Comparison of ENCODE assay signal across 1 cellular context in genomic region chr1:113804421-113805255, GRCh38.
TF ChIP-seq lines count a peak whose summit lies in the region.

No MANE protein-coding gene starts in this region.

TF ChIP-seq in K562, 482 proteins besides CTCF, POLR2A, EP300 and RAD21 (continued from another document and continues in another):
- no peak for TF ChIP-seq PREB (CRISPR knock-in tag; IDR thresholded peaks at IDR 0.05)
- TF ChIP-seq CEBPZ (IDR thresholded peaks at IDR 0.05; ENCODE audit: borderline replicate concordance, low read depth, low read length): no peak
- TF ChIP-seq PHB (CRISPR knock-in tag; IDR thresholded peaks at IDR 0.05): no peak
- no peak for TF ChIP-seq HMGXB4 (CRISPR knock-in tag; IDR thresholded peaks at IDR 0.05)
- no peak for TF ChIP-seq ZNF124 (CRISPR knock-in tag; IDR thresholded peaks at IDR 0.05)
- TF ChIP-seq FOXA3 (CRISPR knock-in tag; conservative IDR thresholded peaks at IDR 0.05 in 1 of 2, IDR thresholded peaks at IDR 0.05 in 1 of 2): no peak
- TF ChIP-seq KLF16 (IDR thresholded peaks at IDR 0.05): no peak
- no peak for TF ChIP-seq NFE2 (IDR thresholded peaks at IDR 0.05; ENCODE audit: low read depth)
- peak; percentile 69; the same call in 1 of the 2 replicates for TF ChIP-seq PHF21A (IDR thresholded peaks at IDR 0.05; ENCODE audit: borderline replicate concordance, low read depth)
- no peak for TF ChIP-seq ZNF280B (CRISPR knock-in tag; IDR thresholded peaks at IDR 0.05)
- peak; percentile 91 for TF ChIP-seq ARID1B (IDR thresholded peaks at IDR 0.05)
- TF ChIP-seq ZNF668 (CRISPR knock-in tag; IDR thresholded peaks at IDR 0.05): no peak
- TF ChIP-seq TEAD1 (CRISPR knock-in tag; IDR thresholded peaks at IDR 0.05): peak; percentile 6 to 32; a peak in 1 of 4 replicates
- TF ChIP-seq MAX (CRISPR knock-in tag; IDR thresholded peaks at IDR 0.05): no peak
- no peak for TF ChIP-seq HNRNPL (IDR thresholded peaks at IDR 0.05; ENCODE audit: low read depth, low read length)
- TF ChIP-seq MCM5 (IDR thresholded peaks at IDR 0.05; ENCODE audit: low read depth): no peak
- no peak for TF ChIP-seq IRF1 (CRISPR knock-in tag; IDR thresholded peaks at IDR 0.05; ENCODE audit: borderline replicate concordance)
- no peak for TF ChIP-seq ZNF780A (CRISPR knock-in tag; IDR thresholded peaks at IDR 0.05)
- no peak for TF ChIP-seq RERE (CRISPR knock-in tag; IDR thresholded peaks at IDR 0.05; ENCODE audit: borderline replicate concordance)
- no peak for TF ChIP-seq REST (CRISPR knock-in tag; IDR thresholded peaks at IDR 0.05; ENCODE audit: low read depth)
- no peak for TF ChIP-seq ARID2 (IDR thresholded peaks at IDR 0.05)
- TF ChIP-seq ZBTB26 (CRISPR knock-in tag; IDR thresholded peaks at IDR 0.05): no peak
- TF ChIP-seq TAL1 (IDR thresholded peaks at IDR 0.05): no peak
- no peak for TF ChIP-seq ZBTB12 (CRISPR knock-in tag; IDR thresholded peaks at IDR 0.05)
- no peak for TF ChIP-seq FOXK2 (conservative IDR thresholded peaks at IDR 0.05 in 1 of 2, IDR thresholded peaks at IDR 0.05 in 1 of 2; ENCODE audit: low read depth in 2 of 2)
